In the genomic region with DNA sequence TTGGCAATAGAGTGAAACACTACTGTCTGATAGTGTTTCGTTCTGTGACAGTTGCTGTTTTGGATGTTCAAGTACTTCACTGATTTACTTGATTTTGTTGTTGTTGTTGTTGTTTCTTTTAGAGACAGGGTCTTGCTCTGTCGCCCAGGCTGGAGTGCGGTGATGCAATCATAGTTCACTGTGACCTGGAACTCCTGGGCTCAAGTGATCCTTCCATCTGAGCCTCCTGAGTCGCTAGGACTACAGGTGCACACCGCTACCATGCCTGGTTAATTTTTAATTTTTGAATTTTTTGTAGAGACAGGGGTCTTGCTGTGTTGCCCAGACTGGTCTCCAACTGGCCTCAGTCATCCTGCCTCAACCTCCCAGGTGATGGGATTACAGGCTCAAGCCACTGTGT, we compare ENCODE assay signal across 1 cellular context.
TF ChIP-seq lines count a peak whose summit lies in the region.

No MANE protein-coding gene starts in this region.

TF ChIP-seq in IMR-90, 13 proteins besides CTCF, POLR2A, EP300 and RAD21 (continued from another document):
- no peak for TF ChIP-seq MAZ (IDR thresholded peaks at IDR 0.05; ENCODE audit: borderline replicate concordance, low read depth, low read length)
- TF ChIP-seq NFE2L2 (IDR thresholded peaks at IDR 0.05; ENCODE audit: low read depth, low read length), result no peak
